ENCODE assay signal across 1 cellular context in the genomic region with DNA sequence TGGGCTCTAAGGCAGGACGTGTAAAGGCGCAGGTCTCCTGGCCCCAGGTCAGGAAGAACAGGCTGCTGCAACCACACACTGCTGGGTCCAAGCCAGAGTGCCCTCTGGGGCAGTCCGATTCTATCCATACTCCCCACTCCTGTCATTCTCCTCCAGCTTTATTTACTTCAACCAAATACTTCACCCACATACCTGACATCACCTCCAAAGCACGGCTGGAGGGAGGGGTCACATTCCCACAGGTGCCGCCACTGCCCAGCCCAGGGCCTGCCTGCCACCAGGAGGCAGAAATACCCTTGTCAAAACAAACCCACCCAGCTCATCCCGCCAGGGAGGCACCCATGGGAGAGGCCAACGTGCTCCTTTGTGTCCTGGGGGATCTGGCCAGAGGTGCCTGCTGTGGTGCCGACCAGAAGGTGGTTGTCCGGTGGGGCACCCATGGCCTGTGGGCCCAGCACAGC.
TF ChIP-seq lines count a peak whose summit lies in the region.

No MANE protein-coding gene starts in this region.

TF ChIP-seq in GM23338, 12 proteins besides CTCF, POLR2A, EP300 and RAD21 (continued from another document):
- TF ChIP-seq, protein P1, sequence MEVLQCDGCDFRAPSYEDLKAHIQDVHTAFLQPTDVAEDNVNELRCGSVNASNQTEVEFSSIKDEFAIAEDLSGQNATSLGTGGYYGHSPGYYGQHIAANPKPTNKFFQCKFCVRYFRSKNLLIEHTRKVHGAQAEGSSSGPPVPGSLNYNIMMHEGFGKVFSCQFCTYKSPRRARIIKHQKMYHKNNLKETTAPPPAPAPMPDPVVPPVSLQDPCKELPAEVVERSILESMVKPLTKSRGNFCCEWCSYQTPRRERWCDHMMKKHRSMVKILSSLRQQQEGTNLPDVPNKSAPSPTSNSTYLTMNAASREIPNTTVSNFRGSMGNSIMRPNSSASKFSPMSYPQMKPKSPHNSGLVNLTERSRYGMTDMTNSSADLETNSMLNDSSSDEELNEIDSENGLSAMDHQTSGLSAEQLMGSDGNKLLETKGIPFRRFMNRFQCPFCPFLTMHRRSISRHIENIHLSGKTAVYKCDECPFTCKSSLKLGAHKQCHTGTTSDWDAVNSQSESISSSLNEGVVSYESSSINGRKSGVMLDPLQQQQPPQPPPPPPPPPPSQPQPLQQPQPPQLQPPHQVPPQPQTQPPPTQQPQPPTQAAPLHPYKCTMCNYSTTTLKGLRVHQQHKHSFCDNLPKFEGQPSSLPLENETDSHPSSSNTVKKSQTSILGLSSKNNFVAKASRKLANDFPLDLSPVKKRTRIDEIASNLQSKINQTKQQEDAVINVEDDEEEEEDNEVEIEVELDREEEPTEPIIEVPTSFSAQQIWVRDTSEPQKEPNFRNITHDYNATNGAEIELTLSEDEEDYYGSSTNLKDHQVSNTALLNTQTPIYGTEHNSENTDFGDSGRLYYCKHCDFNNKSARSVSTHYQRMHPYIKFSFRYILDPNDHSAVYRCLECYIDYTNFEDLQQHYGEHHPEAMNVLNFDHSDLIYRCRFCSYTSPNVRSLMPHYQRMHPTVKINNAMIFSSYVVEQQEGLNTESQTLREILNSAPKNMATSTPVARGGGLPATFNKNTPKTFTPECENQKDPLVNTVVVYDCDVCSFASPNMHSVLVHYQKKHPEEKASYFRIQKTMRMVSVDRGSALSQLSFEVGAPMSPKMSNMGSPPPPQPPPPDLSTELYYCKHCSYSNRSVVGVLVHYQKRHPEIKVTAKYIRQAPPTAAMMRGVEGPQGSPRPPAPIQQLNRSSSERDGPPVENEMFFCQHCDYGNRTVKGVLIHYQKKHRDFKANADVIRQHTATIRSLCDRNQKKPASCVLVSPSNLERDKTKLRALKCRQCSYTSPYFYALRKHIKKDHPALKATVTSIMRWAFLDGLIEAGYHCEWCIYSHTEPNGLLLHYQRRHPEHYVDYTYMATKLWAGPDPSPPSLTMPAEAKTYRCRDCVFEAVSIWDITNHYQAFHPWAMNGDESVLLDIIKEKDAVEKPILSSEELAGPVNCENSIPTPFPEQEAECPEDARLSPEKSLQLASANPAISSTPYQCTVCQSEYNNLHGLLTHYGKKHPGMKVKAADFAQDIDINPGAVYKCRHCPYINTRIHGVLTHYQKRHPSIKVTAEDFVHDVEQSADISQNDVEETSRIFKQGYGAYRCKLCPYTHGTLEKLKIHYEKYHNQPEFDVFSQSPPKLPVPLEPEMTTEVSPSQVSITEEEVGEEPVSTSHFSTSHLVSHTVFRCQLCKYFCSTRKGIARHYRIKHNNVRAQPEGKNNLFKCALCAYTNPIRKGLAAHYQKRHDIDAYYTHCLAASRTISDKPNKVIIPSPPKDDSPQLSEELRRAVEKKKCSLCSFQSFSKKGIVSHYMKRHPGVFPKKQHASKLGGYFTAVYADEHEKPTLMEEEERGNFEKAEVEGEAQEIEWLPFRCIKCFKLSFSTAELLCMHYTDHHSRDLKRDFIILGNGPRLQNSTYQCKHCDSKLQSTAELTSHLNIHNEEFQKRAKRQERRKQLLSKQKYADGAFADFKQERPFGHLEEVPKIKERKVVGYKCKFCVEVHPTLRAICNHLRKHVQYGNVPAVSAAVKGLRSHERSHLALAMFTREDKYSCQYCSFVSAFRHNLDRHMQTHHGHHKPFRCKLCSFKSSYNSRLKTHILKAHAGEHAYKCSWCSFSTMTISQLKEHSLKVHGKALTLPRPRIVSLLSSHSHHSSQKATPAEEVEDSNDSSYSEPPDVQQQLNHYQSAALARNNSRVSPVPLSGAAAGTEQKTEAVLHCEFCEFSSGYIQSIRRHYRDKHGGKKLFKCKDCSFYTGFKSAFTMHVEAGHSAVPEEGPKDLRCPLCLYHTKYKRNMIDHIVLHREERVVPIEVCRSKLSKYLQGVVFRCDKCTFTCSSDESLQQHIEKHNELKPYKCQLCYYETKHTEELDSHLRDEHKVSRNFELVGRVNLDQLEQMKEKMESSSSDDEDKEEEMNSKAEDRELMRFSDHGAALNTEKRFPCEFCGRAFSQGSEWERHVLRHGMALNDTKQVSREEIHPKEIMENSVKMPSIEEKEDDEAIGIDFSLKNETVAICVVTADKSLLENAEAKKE (CRISPR knock-in tag; IDR thresholded peaks at IDR 0.05), result no peak
- TF ChIP-seq POLR2AphosphoS5 (IDR thresholded peaks at IDR 0.05; ENCODE audit: low read depth) (no peak), ZNF331 (CRISPR knock-in tag; IDR thresholded peaks at IDR 0.05; ENCODE audit: low read depth) (no peak), EZH2 (IDR thresholded peaks at IDR 0.05; ENCODE audit: low read depth, unreplicated experiment) (no peak), NANOG (IDR thresholded peaks at IDR 0.05; ENCODE audit: borderline replicate concordance) (no peak)
- TF ChIP-seq, protein P2, sequence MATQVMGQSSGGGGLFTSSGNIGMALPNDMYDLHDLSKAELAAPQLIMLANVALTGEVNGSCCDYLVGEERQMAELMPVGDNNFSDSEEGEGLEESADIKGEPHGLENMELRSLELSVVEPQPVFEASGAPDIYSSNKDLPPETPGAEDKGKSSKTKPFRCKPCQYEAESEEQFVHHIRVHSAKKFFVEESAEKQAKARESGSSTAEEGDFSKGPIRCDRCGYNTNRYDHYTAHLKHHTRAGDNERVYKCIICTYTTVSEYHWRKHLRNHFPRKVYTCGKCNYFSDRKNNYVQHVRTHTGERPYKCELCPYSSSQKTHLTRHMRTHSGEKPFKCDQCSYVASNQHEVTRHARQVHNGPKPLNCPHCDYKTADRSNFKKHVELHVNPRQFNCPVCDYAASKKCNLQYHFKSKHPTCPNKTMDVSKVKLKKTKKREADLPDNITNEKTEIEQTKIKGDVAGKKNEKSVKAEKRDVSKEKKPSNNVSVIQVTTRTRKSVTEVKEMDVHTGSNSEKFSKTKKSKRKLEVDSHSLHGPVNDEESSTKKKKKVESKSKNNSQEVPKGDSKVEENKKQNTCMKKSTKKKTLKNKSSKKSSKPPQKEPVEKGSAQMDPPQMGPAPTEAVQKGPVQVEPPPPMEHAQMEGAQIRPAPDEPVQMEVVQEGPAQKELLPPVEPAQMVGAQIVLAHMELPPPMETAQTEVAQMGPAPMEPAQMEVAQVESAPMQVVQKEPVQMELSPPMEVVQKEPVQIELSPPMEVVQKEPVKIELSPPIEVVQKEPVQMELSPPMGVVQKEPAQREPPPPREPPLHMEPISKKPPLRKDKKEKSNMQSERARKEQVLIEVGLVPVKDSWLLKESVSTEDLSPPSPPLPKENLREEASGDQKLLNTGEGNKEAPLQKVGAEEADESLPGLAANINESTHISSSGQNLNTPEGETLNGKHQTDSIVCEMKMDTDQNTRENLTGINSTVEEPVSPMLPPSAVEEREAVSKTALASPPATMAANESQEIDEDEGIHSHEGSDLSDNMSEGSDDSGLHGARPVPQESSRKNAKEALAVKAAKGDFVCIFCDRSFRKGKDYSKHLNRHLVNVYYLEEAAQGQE (IDR thresholded peaks at IDR 0.05; ENCODE audit: unreplicated experiment), result no peak
